15 cellular contexts compared by ENCODE assay signal in genomic region chr14:50099335-50099734, GRCh38. TPM values are rescaled to one million over a fixed set of nuclear protein-coding genes. Genes with fewer than 3 reads are reported as not detected.
A peak's percentile ranks its signal among the peaks of the same experiment; 100 is the strongest.
DNase-seq lines count a peak whose midpoint lies in the region; ATAC-seq, FAIRE-seq and TF ChIP-seq lines count a peak whose summit lies in the region.
"Had no signal": no experiment of that assay in that cellular context is flagged by ENCODE, and none has a peak within 500 bp of the region (broad histone marks: within the 10 kb centered on the region; RNA-seq: fewer than 3 reads in every experiment).

No MANE protein-coding gene starts in this region.

- peaks cover 34% of the 10 kb centered on the region for H3K4me1 ChIP-seq in PC-9 (replicated peaks; ENCODE audit: insufficient read depth)
- H3K4me1 ChIP-seq: neural progenitor cell had no signal

- H3K27me3 Mint-ChIP-seq in T-helper 1 cell treated with Interleukin-12 subunit alpha and Interleukin-12 subunit beta and Interleukin-4 antibody, amounts not matched to agents 30 μg/mL and 1 μg/mL, for 36 hours (ENCODE audit: low read depth), result no peaks in the 10 kb centered on the region

- TF ChIP-seq CTCF in PC-9 (conservative IDR thresholded peaks at IDR 0.05) (no peak), bronchial epithelial cell (IDR thresholded peaks at IDR 0.05; ENCODE audit: insufficient read depth, low read length, severe bottlenecking) (no peak)

- H3K9me2 ChIP-seq in PC-9 (ENCODE audit: insufficient read depth), result no peaks in the 10 kb centered on the region

- H3F3A ChIP-seq in PC-9 (ENCODE audit: insufficient read depth, low read depth), result peaks cover 16% of the 10 kb centered on the region; the same call in 1 of the 2 replicates

- H3K4me3 Mint-ChIP-seq in T-helper 1 cell treated with Interleukin-12 subunit alpha and Interleukin-12 subunit beta and Interleukin-4 antibody, amounts not matched to agents 30 μg/mL and 1 μg/mL, for 36 hours, result no peak overlapping the region
- H3K4me3 Mint-ChIP-seq in stimulated activated effector memory CD8-positive, alpha-beta T cell treated with anti-CD3 and anti-CD28 coated beads, Interleukin-12 subunit alpha, Interleukin-12 subunit beta, amount 100 ng/mL, for 72 hours, result no peak overlapping the region
- H3K4me3 Mint-ChIP-seq: neural progenitor cell had no signal

- no peaks in the 10 kb centered on the region for H4K20me1 ChIP-seq in PC-9 (ENCODE audit: insufficient read depth)

- POLR2A ChIA-PET in PC-9 (lab: Charles Lee; ENCODE audit: unreplicated experiment), result interaction anchor here (0.6 kb wide), 1 partner anchor 90 kb away, joined by 3 read pairs; no protein-coding TSS in a partner anchor

- no peak overlapping the region for H3K4me3 ChIP-seq in PC-9
- H3K4me3 ChIP-seq in bronchial epithelial cell (ENCODE audit: low read depth, low read length), result no peak overlapping the region
- H3K4me3 ChIP-seq: heart left ventricle, neural progenitor cell, thoracic aorta had no signal

- H3K36me3 Mint-ChIP-seq in T-helper 1 cell treated with Interleukin-12 subunit alpha and Interleukin-12 subunit beta and Interleukin-4 antibody, amounts not matched to agents 30 μg/mL and 1 μg/mL, for 36 hours (ENCODE audit: low read depth), result peaks cover 31% of the 10 kb centered on the region
- H3K36me3 Mint-ChIP-seq in stimulated activated effector memory CD8-positive, alpha-beta T cell treated with anti-CD3 and anti-CD28 coated beads, Interleukin-12 subunit alpha, Interleukin-12 subunit beta, amount 100 ng/mL, for 72 hours, result peaks cover 5% of the 10 kb centered on the region

- no peak overlapping the region for H2AFZ ChIP-seq in PC-9
- H2AFZ ChIP-seq: neural progenitor cell had no signal

- peak overlapping the region; percentile 6 for H3K27ac Mint-ChIP-seq in T-helper 1 cell treated with Interleukin-12 subunit alpha and Interleukin-12 subunit beta and Interleukin-4 antibody, amounts not matched to agents 30 μg/mL and 1 μg/mL, for 36 hours
- no peak overlapping the region for H3K27ac Mint-ChIP-seq in stimulated activated effector memory CD8-positive, alpha-beta T cell treated with anti-CD3 and anti-CD28 coated beads, Interleukin-12 subunit alpha, Interleukin-12 subunit beta, amount 100 ng/mL, for 72 hours
- H3K27ac Mint-ChIP-seq: neural progenitor cell had no signal

- peak; percentile 63 for ATAC-seq in stimulated activated effector memory CD8-positive, alpha-beta T cell treated with anti-CD3 and anti-CD28 coated beads, Interleukin-12 subunit alpha, Interleukin-12 subunit beta, amount 100 ng/mL, for 72 hours
- no peak for ATAC-seq in HG03135 (IDR thresholded peaks at IDR 0.05; ENCODE audit: unreplicated experiment)
- ATAC-seq: heart left ventricle had no signal

- intact Hi-C loops in PC-9 (cut with micrococcal nuclease; ENCODE audit: unreplicated experiment), result no loop called here

- H3K4me1 Mint-ChIP-seq in T-helper 1 cell treated with Interleukin-12 subunit alpha and Interleukin-12 subunit beta and Interleukin-4 antibody, amounts not matched to agents 30 μg/mL and 1 μg/mL, for 36 hours (ENCODE audit: low read depth), result peaks cover 43% of the 10 kb centered on the region
- H3K4me1 Mint-ChIP-seq in stimulated activated effector memory CD8-positive, alpha-beta T cell treated with anti-CD3 and anti-CD28 coated beads, Interleukin-12 subunit alpha, Interleukin-12 subunit beta, amount 100 ng/mL, for 72 hours, result peaks cover 41% of the 10 kb centered on the region
- H3K4me1 Mint-ChIP-seq: neural progenitor cell had no signal

- H3K9me3 ChIP-seq in PC-9 (ENCODE audit: insufficient read depth, low read depth), result no peaks in the 10 kb centered on the region
- H3K9me3 ChIP-seq: heart left ventricle, thoracic aorta had no signal

- CTCF ChIA-PET in PC-9 (lab: Charles Lee), result no interaction called here

- FAIRE-seq in bronchial epithelial cell (lab: Jason Lieb, UNC), result no peak

- H3K4me2 ChIP-seq in PC-9, result peak overlapping the region; percentile 25
- H3K4me2 ChIP-seq: neural progenitor cell had no signal

- H3K79me2 ChIP-seq in PC-9 (ENCODE audit: low read depth), result no peaks in the 10 kb centered on the region

- no TSS peak for BruUV-seq in PC-9 (replicated peaks; lab: Mats Ljungman, UMichigan)

- H3K9me3 Mint-ChIP-seq in T-helper 1 cell treated with Interleukin-12 subunit alpha and Interleukin-12 subunit beta and Interleukin-4 antibody, amounts not matched to agents 30 μg/mL and 1 μg/mL, for 36 hours, result no peaks in the 10 kb centered on the region
- no peaks in the 10 kb centered on the region for H3K9me3 Mint-ChIP-seq in stimulated activated effector memory CD8-positive, alpha-beta T cell treated with anti-CD3 and anti-CD28 coated beads, Interleukin-12 subunit alpha, Interleukin-12 subunit beta, amount 100 ng/mL, for 72 hours
- H3K9me3 Mint-ChIP-seq: neural progenitor cell had no signal

- H3K36me3 ChIP-seq in PC-9 (ENCODE audit: low read depth) (no peaks in the 10 kb centered on the region), bronchial epithelial cell (ENCODE audit: control insufficient read depth, insufficient read depth, low read length) (no peaks in the 10 kb centered on the region)
- H3K36me3 ChIP-seq: brain microvascular endothelial cell, neural progenitor cell, thoracic aorta had no signal

- H3K27me3 ChIP-seq in PC-9 (ENCODE audit: insufficient read depth, low read depth) (no peaks in the 10 kb centered on the region), bronchial epithelial cell (ENCODE audit: control insufficient read depth, insufficient read depth, low read length) (no peaks in the 10 kb centered on the region)
- H3K27me3 ChIP-seq: brain microvascular endothelial cell, heart left ventricle, neural progenitor cell had no signal

- no peak overlapping the region for H3K27ac ChIP-seq in PC-9
- H3K27ac ChIP-seq: 22Rv1, brain microvascular endothelial cell, heart left ventricle, neural progenitor cell, thoracic aorta had no signal

- DNase-seq in T-helper 1 cell (no peak), PC-9 (peak; percentile 25 to 68), bronchial epithelial cell (ENCODE audit: low read depth) (peak; percentile 73), HuH-7 (ENCODE audit: low spot score) (no peak), NCI-H2029 (lab: John Stamatoyannopoulos, UW) (no peak)
- no peak for DNase-seq in stimulated activated effector memory CD8-positive, alpha-beta T cell treated with anti-CD3 and anti-CD28 coated beads, Interleukin-12 subunit alpha, Interleukin-12 subunit beta, amount 100 ng/mL, for 72 hours (ENCODE audit: low spot score in 2 of 2)
- DNase-seq: brain microvascular endothelial cell, DMS 273 treated with DMSO at 0.1 percent for 48 hours, heart left ventricle, MM.1S had no signal

RNA-seq across cellular contexts. Expression of gene VCPKMT, which starts 17.0 kb away (rescaled TPM):
- total RNA-seq in PC-9 (2021) (6.5 and 9.4 TPM in 2 replicates), bronchial epithelial cell (5.3 and 5.4 TPM in 2 replicates)

Comparison
In these comparisons a context has a peak if more than half of its experiments do, and no peak if none do; other contexts are left out.
1. DNase-seq: peak in PC-9 (2 of 2) and bronchial epithelial cell (single experiment); none in T-helper 1 cell (0 of 5), stimulated activated effector memory CD8-positive, alpha-beta T cell treated with anti-CD3 and anti-CD28 coated beads, Interleukin-12 subunit alpha, Interleukin-12 subunit beta, amount 100 ng/mL, for 72 hours (0 of 2), HuH-7 (single experiment) and NCI-H2029 (single experiment).